ENCODE assay signal across 9 cellular contexts in the genomic region with DNA sequence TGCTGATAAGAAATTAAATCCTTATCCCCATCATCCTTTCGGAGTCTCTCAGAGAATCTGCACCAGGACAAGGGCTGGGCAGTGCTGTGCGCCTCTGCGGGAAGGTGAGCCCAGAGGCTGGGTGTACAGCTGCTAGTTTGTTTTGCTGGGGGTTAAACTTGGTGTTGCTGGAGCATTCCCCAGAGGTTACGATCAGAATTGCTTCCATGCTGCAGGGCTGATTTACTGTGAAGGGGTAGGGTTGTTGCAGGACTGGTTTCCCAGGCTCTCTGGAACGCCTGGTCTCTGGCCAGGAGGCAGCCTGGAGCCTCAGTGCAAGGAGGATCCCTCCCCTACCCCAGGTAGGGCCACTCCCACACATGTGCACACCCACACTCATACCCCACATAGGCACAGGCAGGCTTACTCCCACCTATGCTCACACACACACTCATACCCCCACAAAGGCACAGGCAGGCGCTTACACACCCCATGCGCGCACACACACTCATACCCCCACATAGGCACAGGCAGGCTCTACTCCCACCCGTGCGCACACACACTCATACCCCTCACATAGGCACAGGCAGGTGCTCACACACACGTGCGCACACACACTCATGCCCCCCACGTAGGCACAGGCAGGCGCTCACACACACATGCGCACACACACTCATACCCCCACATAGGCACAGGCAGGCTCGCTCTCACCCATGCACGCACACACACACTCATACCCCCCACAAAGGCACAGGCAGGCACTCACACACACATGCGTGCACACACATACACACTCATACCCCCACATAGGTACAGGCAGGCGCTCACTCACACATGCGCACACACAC. TPM values are rescaled to one million over a fixed set of nuclear protein-coding genes. Genes with fewer than 3 reads are reported as not detected.
DNase-seq lines count a peak whose midpoint lies in the region; ATAC-seq and TF ChIP-seq lines count a peak whose summit lies in the region.
"Had no signal": no experiment of that assay in that cellular context is flagged by ENCODE, and none has a peak within 500 bp of the region (broad histone marks: within the 10 kb centered on the region; RNA-seq: fewer than 3 reads in every experiment).

No MANE protein-coding gene starts in this region.

- H3K18ac ChIP-seq in trophoblast cell (ENCODE audit: low read length), result peak overlapping the region; percentile 3

- no peak overlapping the region for H2AFZ ChIP-seq in trophoblast cell (ENCODE audit: insufficient read depth, low read length, poor library complexity)

- no peak overlapping the region for H2BK12ac ChIP-seq in trophoblast cell (ENCODE audit: low read length)

- H3K9me3 ChIP-seq in trophoblast cell (ENCODE audit: insufficient read depth, low read depth, low read length), result peaks cover 4% of the 10 kb centered on the region
- H3K9me3 ChIP-seq in tibial artery, result no peaks in the 10 kb centered on the region

- no peaks in the 10 kb centered on the region for H3K79me2 ChIP-seq in trophoblast cell (ENCODE audit: control insufficient read depth, insufficient read depth, low read length, poor library complexity)

- no peak overlapping the region for H3K4ac ChIP-seq in trophoblast cell (ENCODE audit: low read depth, low read length)

- H3K23ac ChIP-seq in trophoblast cell (ENCODE audit: low read length), result no peak overlapping the region

- H4K12ac ChIP-seq in trophoblast cell (ENCODE audit: low read depth, low read length), result no peak overlapping the region

- H2BK120ac ChIP-seq in trophoblast cell (ENCODE audit: insufficient read depth, low read length, poor library complexity), result no peak overlapping the region

- no peak for ATAC-seq in HG03432 (IDR thresholded peaks at IDR 0.05; ENCODE audit: unreplicated experiment)

- intact Hi-C loops in tibial artery (cut with DNase I; ENCODE audit: low total_unique reads), result no loop called here

- H4K8ac ChIP-seq in trophoblast cell (ENCODE audit: low read depth, low read length), result no peak overlapping the region

- H3K27ac ChIP-seq in epithelial cell of prostate, result no peak overlapping the region
- H3K27ac ChIP-seq in trophoblast cell (ENCODE audit: low read depth, low read length), result no peak overlapping the region
- H3K27ac ChIP-seq in tibial artery, result no peak overlapping the region
- H3K27ac ChIP-seq: SK-N-MC had no signal

- no peak overlapping the region for H2BK5ac ChIP-seq in trophoblast cell (ENCODE audit: low read depth, low read length, poor library complexity)

- H4K91ac ChIP-seq in trophoblast cell (ENCODE audit: low read depth, low read length), result no peak overlapping the region

- H2AK5ac ChIP-seq in trophoblast cell (ENCODE audit: low read length), result no peak overlapping the region

- H3K27me3 ChIP-seq in trophoblast cell (ENCODE audit: insufficient read depth, low read length) (no peaks in the 10 kb centered on the region), tibial artery (no peaks in the 10 kb centered on the region)

- peaks cover 8% of the 10 kb centered on the region for H3K79me1 ChIP-seq in trophoblast cell (ENCODE audit: low read length)

- no CpG with 5 or more reads among the region's 20 CpGs for WGBS in trophoblast cell (ENCODE audit: extremely low coverage, insufficient coverage, insufficient read length)

- TF ChIP-seq CTCF in tibial artery (IDR thresholded peaks at IDR 0.05), result no peak

- peak overlapping the region; percentile 29 for H3K4me2 ChIP-seq in trophoblast cell (ENCODE audit: low read length)

- H3K36me3 ChIP-seq in trophoblast cell (ENCODE audit: control insufficient read depth in 1 of 2, insufficient read depth in 2 of 2, low read length in 2 of 2), result peaks cover 0 to 4% of the 10 kb centered on the region in 2 experiments
- peaks cover 0 to 7% (median 0%) of the 10 kb centered on the region in 3 donors for H3K36me3 ChIP-seq in tibial artery

- no peak overlapping the region for H3K9ac ChIP-seq in trophoblast cell (ENCODE audit: low read length)

- DNase-seq in DMS79 (lab: John Stamatoyannopoulos, UW), result peak; percentile 63
- peak; percentile 69 for DNase-seq in NCI-H2107 treated with DMSO at 0.1 percent for 48 hours (lab: John Stamatoyannopoulos, UW; ENCODE audit: unreplicated experiment)
- peak; percentile 56 for DNase-seq in epithelial cell of prostate (ENCODE audit: low read depth, low spot score)
- DNase-seq in trophoblast cell, result peak; percentile 89 to 93
- DNase-seq in tibial artery, result no peak
- no peak for DNase-seq in Ammon's horn (ENCODE audit: low spot score)
- DNase-seq: NCI-H2081 treated with DMSO at 0.1 percent for 48 hours had no signal

- peaks cover 20 to 27% of the 10 kb centered on the region in 2 experiments for H3K4me1 ChIP-seq in trophoblast cell (ENCODE audit: control insufficient read depth in 1 of 2, insufficient read depth in 2 of 2, low read length in 2 of 2)
- H3K4me1 ChIP-seq in tibial artery, result peaks cover 0 to 24% (median 0%) of the 10 kb centered on the region in 4 donors

- no peak overlapping the region for H3K14ac ChIP-seq in trophoblast cell (ENCODE audit: low read length)

- H3K4me3 ChIP-seq in trophoblast cell (ENCODE audit: low read depth, low read length), result no peak overlapping the region
- H3K4me3 ChIP-seq in tibial artery, result no peak overlapping the region
- H3K4me3 ChIP-seq: SK-N-MC had no signal

RNA-seq across cellular contexts. Expression of gene CNNM4, which starts 11.3 kb away (rescaled TPM):
- polyA plus RNA-seq in trophoblast cell (2013), result 43.0 and 44.4 TPM in 2 replicates

RNA-seq across cellular contexts. Expression of gene LMAN2L, which starts 32.1 kb away (rescaled TPM):
- 14.0 and 14.6 TPM in 2 replicates for polyA plus RNA-seq in trophoblast cell (2013)

RNA-seq across cellular contexts. Expression of gene CNNM3, which starts 44.1 kb away (rescaled TPM):
- polyA plus RNA-seq in trophoblast cell (2013), result 13.3 and 13.9 TPM in 2 replicates

Comparison
In these comparisons a context has a peak if more than half of its experiments do, and no peak if none do; other contexts are left out.
1. DNase-seq: peak in DMS79 (single experiment), NCI-H2107 treated with DMSO at 0.1 percent for 48 hours (single experiment), epithelial cell of prostate (single experiment) and trophoblast cell (2 of 2); none in tibial artery (0 of 2) and Ammon's horn (single experiment).